Comparison of ENCODE assay signal across 10 cellular contexts in genomic region chr3:128875556-128876120, GRCh38. TPM values are rescaled to one million over a fixed set of nuclear protein-coding genes. Genes with fewer than 3 reads are reported as not detected.
DNase-seq lines count a peak whose midpoint lies in the region; ATAC-seq and TF ChIP-seq lines count a peak whose summit lies in the region.
"Had no signal": no experiment of that assay in that cellular context is flagged by ENCODE, and none has a peak within 500 bp of the region (broad histone marks: within the 10 kb centered on the region; RNA-seq: fewer than 3 reads in every experiment).

No MANE protein-coding gene starts in this region.

- POLR2A ChIA-PET in T-cell (lab: Charles Lee), result interaction anchor here in 1 of 2 donors (0.6 kb wide), 1 partner anchor 244 kb away, joined by 3 read pairs; no protein-coding TSS in a partner anchor

- H3K9me3 ChIP-seq in ascending aorta, result no peaks in the 10 kb centered on the region
- H3K9me3 ChIP-seq in liver (ENCODE audit: control insufficient read depth in 4 of 4, low read length in 3 of 4), result no peaks in the 10 kb centered on the region

- H3K27ac Mint-ChIP-seq in T-cell, result peak overlapping the region; percentile 41 to 77

- no peaks in the 10 kb centered on the region for H3K9me3 Mint-ChIP-seq in T-cell
- H3K9me3 Mint-ChIP-seq: IgD-negative memory B cell had no signal

- H3K36me3 ChIP-seq in ascending aorta (no peaks in the 10 kb centered on the region), liver (ENCODE audit: control insufficient read depth in 4 of 4, insufficient read depth in 3 of 4, low read depth in 1 of 4, low read length in 3 of 4) (no peaks in the 10 kb centered on the region)

- no peak overlapping the region for H3K4me3 ChIP-seq in HFF-Myc (replicated peaks; ENCODE audit: low read depth, low read length)
- no peak overlapping the region for H3K4me3 ChIP-seq in ascending aorta
- no peak overlapping the region for H3K4me3 ChIP-seq in liver (ENCODE audit: low read depth in 1 of 3, low read length in 3 of 3)
- H3K4me3 ChIP-seq: skin epidermis had no signal

- no peaks in the 10 kb centered on the region for H3K27me3 ChIP-seq in ascending aorta
- H3K27me3 ChIP-seq in liver (ENCODE audit: control insufficient read depth in 4 of 4, insufficient read depth in 4 of 4, low read length in 3 of 4), result no peaks in the 10 kb centered on the region

- TF ChIP-seq CTCF in C4-2B (conservative IDR thresholded peaks at IDR 0.05), result peak; percentile 83
- TF ChIP-seq CTCF in HFF-Myc (IDR thresholded peaks at IDR 0.05; ENCODE audit: low read depth, low read length, missing control alignments), result peak; percentile 66
- peak in 2 of 3 experiments; percentile 16 to 22 for TF ChIP-seq CTCF in ascending aorta (IDR thresholded peaks at IDR 0.05)
- TF ChIP-seq CTCF in liver (IDR thresholded peaks at IDR 0.05; ENCODE audit: low read depth, low read length, missing input control), result peak; percentile 59

- H3K4me1 Mint-ChIP-seq in T-cell, result peaks cover 40 to 45% (median 42%) of the 10 kb centered on the region in 3 donors

- peak overlapping the region in 1 of 3 donors; percentile 30 for H3K4me3 Mint-ChIP-seq in T-cell

- no peaks in the 10 kb centered on the region for H3K36me3 Mint-ChIP-seq in T-cell
- H3K36me3 Mint-ChIP-seq: IgD-negative memory B cell had no signal

- DNase-seq in HFF-Myc (ENCODE audit: extremely low read depth, low read depth) (no peak), T-cell (peak; percentile 33 to 80 (median 66)), ascending aorta (ENCODE audit: low spot score in 2 of 2) (no peak), NCI-H774 (lab: John Stamatoyannopoulos, UW) (no peak)
- DNase-seq in stimulated activated CD8-positive, alpha-beta memory T cell treated with anti-CD3 and anti-CD28 coated beads, Interleukin-7, amount 100 ng/mL, for 24 hours (ENCODE audit: low read depth), result peak; percentile 35

- H3K4me1 ChIP-seq in ascending aorta (peaks cover 17% of the 10 kb centered on the region in 2 donors), liver (ENCODE audit: control insufficient read depth in 4 of 4, insufficient read depth in 4 of 4, low read length in 3 of 4) (peaks cover 2 to 22% (median 18%) of the 10 kb centered on the region in 4 donors)

- peak; percentile 78 to 79 for TF ChIP-seq RAD21 in liver (IDR thresholded peaks at IDR 0.05)

- ATAC-seq in T-cell (replicated peaks in 1 of 4) (peak; percentile 55 to 59 (median 56)), HG03469 (IDR thresholded peaks at IDR 0.05; ENCODE audit: unreplicated experiment) (no peak)

- H3K9ac ChIP-seq in liver (ENCODE audit: low read depth in 1 of 2, low read length in 2 of 2), result no peak overlapping the region

- H3K27ac ChIP-seq in C4-2B (no peak overlapping the region), ascending aorta (no peak overlapping the region), liver (ENCODE audit: low read depth in 1 of 2, low read length in 2 of 2) (no peak overlapping the region)

- CTCF ChIA-PET in T-cell (lab: Charles Lee), result interaction anchor here (0.6 to 3.0 kb wide), 24 partner anchors 12 to 373 kb away, joined by 3 to 10 read pairs (median 3); partner anchors contain the start of gene COPG1 (in 1 of the 2)

- no peaks in the 10 kb centered on the region for H3K27me3 Mint-ChIP-seq in T-cell

- intact Hi-C loops in ascending aorta (cut with DNase I), result loop anchor here (10.0 kb wide), 1 partner anchor 1281 kb away; the partner anchor contains the start of genes MCM2 and TPRA1

- WGBS in liver, result 41% methylated on average over 12 of the region's 12 CpGs

TF ChIP-seq in liver, 16 proteins besides CTCF, POLR2A, EP300 and RAD21:
- TF ChIP-seq HNF4G (IDR thresholded peaks at IDR 0.05), result no peak
TF ChIP-seq in liver: peak in this region for 0.

RNA-seq across cellular contexts. Expression of gene ACAD9, which starts 3.8 kb away (rescaled TPM):
- total RNA-seq in T-cell, result 10 to 100 TPM; 45.1 to 91.5 (median 54.3) TPM
- total RNA-seq in ascending aorta, result 23.4 TPM
- total RNA-seq in liver, result 10 to 100 TPM; 29.0 to 35.8 TPM
- polyA plus RNA-seq in liver, result 10 to 100 TPM; 18.3 to 25.3 TPM

Comparison
In these comparisons a context has a peak if more than half of its experiments do, and no peak if none do; other contexts are left out.
1. CTCF ChIP-seq: peak in every context shown above with its lines; median percentile 83 in C4-2B; 66 in HFF-Myc; 59 in liver; 19 in ascending aorta.
2. DNase-seq: peak in T-cell (34 of 34) and stimulated activated CD8-positive, alpha-beta memory T cell treated with anti-CD3 and anti-CD28 coated beads, Interleukin-7, amount 100 ng/mL, for 24 hours (single experiment); none in HFF-Myc (single experiment), ascending aorta (0 of 2) and NCI-H774 (single experiment).